Comparison of ENCODE assay signal across 3 cellular contexts in genomic region chr5:762996-763395, GRCh38. TPM values are rescaled to one million over a fixed set of nuclear protein-coding genes. Genes with fewer than 3 reads are reported as not detected.
"Had no signal": no experiment of that assay in that cellular context is flagged by ENCODE, and none has a peak within 500 bp of the region (broad histone marks: within the 10 kb centered on the region; RNA-seq: fewer than 3 reads in every experiment).

No MANE protein-coding gene starts in this region.

RNA-seq across cellular contexts. Expression of gene ZDHHC11B, which starts 21.5 kb away (rescaled TPM):
- total RNA-seq: IMR-90, RPMI7951, SJSA1 had no signal
